ENCODE assay signal across 27 cellular contexts in the genomic region with DNA sequence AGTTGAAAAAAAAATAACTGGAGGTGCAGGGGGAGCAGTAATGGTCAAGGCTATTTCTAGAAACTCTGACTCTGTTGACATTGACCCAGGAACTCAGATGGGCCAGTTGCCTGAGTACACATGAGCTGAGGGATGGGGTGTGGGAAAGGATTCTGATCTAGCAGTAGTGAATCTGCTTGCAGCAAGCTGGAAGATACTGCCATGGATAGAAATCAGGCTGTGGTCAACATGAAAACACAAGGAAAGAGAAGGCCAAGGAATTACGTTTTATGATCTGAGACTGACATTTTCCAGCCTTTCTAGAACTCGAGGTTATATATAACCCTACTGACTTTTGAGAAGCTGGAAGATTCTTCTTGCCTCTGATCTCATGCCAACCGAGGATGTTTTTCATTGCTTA.
DNase-seq lines count a peak whose midpoint lies in the region; ATAC-seq and TF ChIP-seq lines count a peak whose summit lies in the region.
"Had no signal": no experiment of that assay in that cellular context is flagged by ENCODE, and none has a peak within 500 bp of the region (broad histone marks: within the 10 kb centered on the region; RNA-seq: fewer than 3 reads in every experiment).

No MANE protein-coding gene starts in this region.

- H3K27ac Mint-ChIP-seq in T-cell: no peak overlapping the region
- no peak overlapping the region for H3K27ac Mint-ChIP-seq in activated CD8-positive, alpha-beta memory T cell treated with anti-CD3 and anti-CD28 coated beads, Interleukin-2, amount 10 ng/mL, durations not matched to agents 7 days and 5 days
- H3K27ac Mint-ChIP-seq: activated naive CD8-positive, alpha-beta T cell treated with anti-CD3 and anti-CD28 coated beads, Interleukin-2, amount 50 U/mL, for 24 hours; neural progenitor cell; progenitor cell of endocrine pancreas; T-helper 2 cell treated with Interferon-gamma antibody and Interleukin-4, amounts not matched to agents 5 μg/mL and 100 μg/mL, for 36 hours; type B pancreatic cell had no signal

- H3K4me3 ChIP-seq in fibroblast of the aortic adventitia (ENCODE audit: low read depth, low read length): no peak overlapping the region
- no peak overlapping the region for H3K4me3 ChIP-seq in muscle layer of colon (ENCODE audit: low read depth in 1 of 2, low read length in 2 of 2)
- H3K4me3 ChIP-seq in thoracic aorta: no peak overlapping the region
- H3K4me3 ChIP-seq: neural progenitor cell had no signal

- CTCF ChIA-PET in T-cell (lab: Charles Lee): no interaction called here
- CTCF ChIA-PET in activated CD8-positive, alpha-beta memory T cell treated with anti-CD3 and anti-CD28 coated beads, Interleukin-2, amount 10 ng/mL, durations not matched to agents 7 days and 5 days (lab: Charles Lee): no interaction called here

- H3K9me3 Mint-ChIP-seq in T-cell: no peaks in the 10 kb centered on the region
- H3K9me3 Mint-ChIP-seq in activated CD8-positive, alpha-beta memory T cell treated with anti-CD3 and anti-CD28 coated beads, Interleukin-2, amount 10 ng/mL, durations not matched to agents 7 days and 5 days (ENCODE audit: low read depth): peaks cover 2% of the 10 kb centered on the region
- H3K9me3 Mint-ChIP-seq: activated naive CD8-positive, alpha-beta T cell treated with anti-CD3 and anti-CD28 coated beads, Interleukin-2, amount 50 U/mL, for 24 hours; brain; CD14-positive monocyte; neural progenitor cell; T-helper 2 cell treated with Interferon-gamma antibody and Interleukin-4, amounts not matched to agents 5 μg/mL and 100 μg/mL, for 36 hours; type B pancreatic cell had no signal

- peak overlapping the region; percentile 60 for H3K27ac ChIP-seq in muscle layer of colon (ENCODE audit: low read depth, low read length)
- H3K27ac ChIP-seq in thoracic aorta: peak overlapping the region; percentile 36 to 90
- H3K27ac ChIP-seq: KMS-11, neural progenitor cell, VCaP had no signal

- H3K36me3 Mint-ChIP-seq in T-cell: peaks cover 32% of the 10 kb centered on the region
- H3K36me3 Mint-ChIP-seq in activated CD8-positive, alpha-beta memory T cell treated with anti-CD3 and anti-CD28 coated beads, Interleukin-2, amount 10 ng/mL, durations not matched to agents 7 days and 5 days: peaks cover 8% of the 10 kb centered on the region

- H3K36me3 ChIP-seq in muscle layer of colon (ENCODE audit: insufficient read depth, low read length): no peaks in the 10 kb centered on the region
- H3K36me3 ChIP-seq in thoracic aorta: no peaks in the 10 kb centered on the region
- H3K36me3 ChIP-seq: neural progenitor cell had no signal

- no peak overlapping the region for H3K9ac ChIP-seq in muscle layer of colon (ENCODE audit: low read length)
- H3K9ac ChIP-seq: KMS-11, neural progenitor cell had no signal

- TF ChIP-seq CTCF in fibroblast of the aortic adventitia (IDR thresholded peaks at IDR 0.05; ENCODE audit: insufficient read depth, low read length) (no peak), thoracic aorta (IDR thresholded peaks at IDR 0.05) (no peak)

- no peak overlapping the region for H3K4me3 Mint-ChIP-seq in T-cell
- no peak overlapping the region for H3K4me3 Mint-ChIP-seq in activated CD8-positive, alpha-beta memory T cell treated with anti-CD3 and anti-CD28 coated beads, Interleukin-2, amount 10 ng/mL, durations not matched to agents 7 days and 5 days
- H3K4me3 Mint-ChIP-seq: activated naive CD8-positive, alpha-beta T cell treated with anti-CD3 and anti-CD28 coated beads, Interleukin-2, amount 50 U/mL, for 24 hours; brain; CD14-positive monocyte; neural progenitor cell; T-helper 2 cell treated with Interferon-gamma antibody and Interleukin-4, amounts not matched to agents 5 μg/mL and 100 μg/mL, for 36 hours; type B pancreatic cell had no signal

- no peaks in the 10 kb centered on the region for H3K9me3 ChIP-seq in muscle layer of colon (ENCODE audit: low read length)
- H3K9me3 ChIP-seq in thoracic aorta: no peaks in the 10 kb centered on the region

- H3K4me1 Mint-ChIP-seq in T-cell: no peaks in the 10 kb centered on the region
- H3K4me1 Mint-ChIP-seq in activated CD8-positive, alpha-beta memory T cell treated with anti-CD3 and anti-CD28 coated beads, Interleukin-2, amount 10 ng/mL, durations not matched to agents 7 days and 5 days: no peaks in the 10 kb centered on the region
- H3K4me1 Mint-ChIP-seq: activated naive CD8-positive, alpha-beta T cell treated with anti-CD3 and anti-CD28 coated beads, Interleukin-2, amount 50 U/mL, for 24 hours; CD14-positive monocyte; neural progenitor cell had no signal

- POLR2A ChIA-PET in T-cell (lab: Charles Lee): no interaction called here

- H3K27me3 Mint-ChIP-seq in T-cell: no peaks in the 10 kb centered on the region
- no peaks in the 10 kb centered on the region for H3K27me3 Mint-ChIP-seq in activated CD8-positive, alpha-beta memory T cell treated with anti-CD3 and anti-CD28 coated beads, Interleukin-2, amount 10 ng/mL, durations not matched to agents 7 days and 5 days
- H3K27me3 Mint-ChIP-seq: activated naive CD8-positive, alpha-beta T cell treated with anti-CD3 and anti-CD28 coated beads, Interleukin-2, amount 50 U/mL, for 24 hours; brain; progenitor cell of endocrine pancreas; type B pancreatic cell had no signal

- H3K4me1 ChIP-seq in muscle layer of colon (ENCODE audit: insufficient read depth, low read length): peaks cover 57% of the 10 kb centered on the region
- H3K4me1 ChIP-seq in thoracic aorta (ENCODE audit: control insufficient read depth in 1 of 2, low read depth in 2 of 2): peaks cover 71 to 99% of the 10 kb centered on the region in 2 donors

- no peaks in the 10 kb centered on the region for H3K27me3 ChIP-seq in muscle layer of colon (ENCODE audit: control insufficient read depth in 1 of 2, insufficient read depth in 2 of 2, low read length in 2 of 2)
- no peaks in the 10 kb centered on the region for H3K27me3 ChIP-seq in thoracic aorta (replicated peaks; ENCODE audit: insufficient read depth)
- H3K27me3 ChIP-seq: neural progenitor cell had no signal

- DNase-seq in EH (ENCODE audit: low read depth): peak; percentile 52
- peak; percentile 39 for DNase-seq in fibroblast of the aortic adventitia (ENCODE audit: low read depth)
- DNase-seq in thoracic aorta (ENCODE audit: low spot score): no peak
- no peak for DNase-seq in T-cell
- DNase-seq in activated CD8-positive, alpha-beta memory T cell treated with anti-CD3 and anti-CD28 coated beads, Interleukin-2, amount 10 ng/mL, durations not matched to agents 7 days and 5 days: no peak
- DNase-seq in activated CD4-positive, alpha-beta T cell treated with anti-CD3 and anti-CD28 coated beads, Interleukin-2, amount 50 U/mL, for 4 hours: no peak
- DNase-seq: activated gamma-delta T cell; activated naive CD8-positive, alpha-beta T cell treated with anti-CD3 and anti-CD28 coated beads, Interleukin-2, amount 50 U/mL, for 24 hours; effector memory CD4-positive, alpha-beta T cell; GDM1; glutamatergic neuron; NCI-H2171 treated with DMSO at 0.1 percent for 48 hours; NCI-H526; stimulated activated CD4-positive, alpha-beta T cell treated with anti-CD3 and anti-CD28 coated beads, Interleukin-4, amount 100 ng/mL, for 24 hours; stimulated activated naive CD8-positive, alpha-beta T cell treated with anti-CD3 and anti-CD28 coated beads, Interleukin-15, Interleukin-2, amounts not matched to agents 100 U/mL and 50 U/mL, for 24 hours had no signal

- ATAC-seq in thoracic aorta (ENCODE audit: insufficient number of reproducible peaks, low FRiP score, low read depth) (no peak), T-cell (replicated peaks in 1 of 4) (no peak), HG02884 (IDR thresholded peaks at IDR 0.05; ENCODE audit: unreplicated experiment) (no peak)
- ATAC-seq in activated CD8-positive, alpha-beta memory T cell treated with anti-CD3 and anti-CD28 coated beads, Interleukin-2, amount 10 ng/mL, durations not matched to agents 7 days and 5 days: no peak
- ATAC-seq: activated naive CD8-positive, alpha-beta T cell treated with anti-CD3 and anti-CD28 coated beads, Interleukin-2, amount 50 U/mL, for 24 hours; esophagus mucosa; SK-N-SH treated with all-trans-retinoic acid at 6 μM for 48 hours; stimulated activated naive CD8-positive, alpha-beta T cell treated with anti-CD3 and anti-CD28 coated beads, Interleukin-15, Interleukin-2, amounts not matched to agents 100 U/mL and 50 U/mL, for 24 hours had no signal

Comparison
In these comparisons a context has a peak if more than half of its experiments do, and no peak if none do; other contexts are left out.
1. DNase-seq: peak in EH (single experiment) and fibroblast of the aortic adventitia (single experiment); none in thoracic aorta (single experiment), T-cell (0 of 34), activated CD8-positive, alpha-beta memory T cell treated with anti-CD3 and anti-CD28 coated beads, Interleukin-2, amount 10 ng/mL, durations not matched to agents 7 days and 5 days (single experiment) and activated CD4-positive, alpha-beta T cell treated with anti-CD3 and anti-CD28 coated beads, Interleukin-2, amount 50 U/mL, for 4 hours (0 of 2).